In the genomic region with DNA sequence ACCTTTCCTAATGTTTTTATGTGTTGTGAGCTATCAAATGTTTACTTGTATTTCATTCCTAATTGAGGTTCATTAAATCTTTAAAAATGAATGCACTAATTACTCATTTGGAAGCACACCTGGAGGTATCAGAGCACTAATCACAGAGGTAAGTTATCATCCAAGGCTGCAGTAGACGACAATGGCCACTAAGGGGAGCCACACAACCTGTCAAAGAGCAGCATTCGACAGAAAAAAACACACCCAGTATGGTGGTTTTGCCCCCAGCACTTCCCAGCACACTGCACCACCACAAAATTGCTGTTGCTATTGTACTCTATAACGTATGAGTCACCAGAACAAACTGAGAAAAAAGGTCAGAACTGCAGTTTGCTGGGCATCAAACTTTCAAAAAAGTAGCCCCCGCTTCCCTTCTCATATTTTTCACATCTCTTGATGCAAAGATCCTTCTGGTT, we compare ENCODE assay signal across 8 cellular contexts.
A peak's percentile ranks its signal among the peaks of the same experiment; 100 is the strongest.
DNase-seq lines count a peak whose midpoint lies in the region; ATAC-seq and TF ChIP-seq lines count a peak whose summit lies in the region.

No MANE protein-coding gene starts in this region.

- H3K27me3 ChIP-seq in adrenal gland (no peaks in the 10 kb centered on the region), iPS DF 6.9 (ENCODE audit: control insufficient read depth, insufficient read depth, low read length) (0 out of 2 replicates have a peak, but pooled peaks cover 1% of the 10 kb centered on the region)

- DNase-seq in GM04503 (ENCODE audit: low read depth) (peak; percentile 39), Kasumi-1 (lab: John Stamatoyannopoulos, UW) (peak; percentile 84 to 88), SHP77 (lab: John Stamatoyannopoulos, UW) (peak; percentile 53 to 61), adrenal gland (peak; percentile 41 to 75 (median 64)), iPS DF 6.9 (ENCODE audit: low read depth, low spot score) (peak; percentile 63), GOT3 (lab: John Stamatoyannopoulos, UW) (no peak)
- peak; percentile 39 for DNase-seq in stimulated activated CD4-positive, alpha-beta T cell treated with anti-CD3 and anti-CD28 coated beads, Interleukin-12 subunit alpha, Interleukin-12 subunit beta, amount 100 ng/mL, for 4 hours

- no peaks in the 10 kb centered on the region for H3K9me3 ChIP-seq in adrenal gland (replicated peaks in 1 of 3)
- no peaks in the 10 kb centered on the region for H3K9me3 ChIP-seq in iPS DF 6.9 (ENCODE audit: control insufficient read depth, insufficient read depth, low read length)

- WGBS in adrenal gland, 4 donors, result 23 to 24% (median 24%) methylated on average over 4 of the region's 4 CpGs
- no CpG with 5 or more reads among the region's 4 CpGs for WGBS in iPS DF 6.9 (ENCODE audit: insufficient coverage, insufficient read length)

- TF ChIP-seq CTCF in adrenal gland (IDR thresholded peaks at IDR 0.05), result peak; percentile 65 to 79 (median 76)

- no peak overlapping the region for H3K27ac ChIP-seq in adrenal gland
- no peak overlapping the region for H3K27ac ChIP-seq in iPS DF 6.9 (ENCODE audit: low read length)

- intact Hi-C loops in adrenal gland (cut with DNase I), result loop anchor here in 1 of 2 donors (5.0 kb wide), 1 partner anchor 635 kb away; no protein-coding TSS in a partner anchor

- no peaks in the 10 kb centered on the region for H3K4me1 ChIP-seq in adrenal gland (replicated peaks in 1 of 2)
- no peaks in the 10 kb centered on the region for H3K4me1 ChIP-seq in iPS DF 6.9 (ENCODE audit: control insufficient read depth, insufficient read depth, low read length)

- H3K36me3 ChIP-seq in adrenal gland (replicated peaks in 1 of 2), result no peaks in the 10 kb centered on the region
- H3K36me3 ChIP-seq in iPS DF 6.9 (ENCODE audit: control insufficient read depth, insufficient read depth, low read length), result no peaks in the 10 kb centered on the region

- H3K4me3 ChIP-seq in adrenal gland (no peak overlapping the region), iPS DF 6.9 (ENCODE audit: low read length) (no peak overlapping the region)

- TF ChIP-seq POLR2A in adrenal gland (IDR thresholded peaks at IDR 0.05), result no peak

- peak; percentile 76 for ATAC-seq in GM21723 (IDR thresholded peaks at IDR 0.05; ENCODE audit: unreplicated experiment)
